11 cellular contexts compared by ENCODE assay signal in the genomic region with DNA sequence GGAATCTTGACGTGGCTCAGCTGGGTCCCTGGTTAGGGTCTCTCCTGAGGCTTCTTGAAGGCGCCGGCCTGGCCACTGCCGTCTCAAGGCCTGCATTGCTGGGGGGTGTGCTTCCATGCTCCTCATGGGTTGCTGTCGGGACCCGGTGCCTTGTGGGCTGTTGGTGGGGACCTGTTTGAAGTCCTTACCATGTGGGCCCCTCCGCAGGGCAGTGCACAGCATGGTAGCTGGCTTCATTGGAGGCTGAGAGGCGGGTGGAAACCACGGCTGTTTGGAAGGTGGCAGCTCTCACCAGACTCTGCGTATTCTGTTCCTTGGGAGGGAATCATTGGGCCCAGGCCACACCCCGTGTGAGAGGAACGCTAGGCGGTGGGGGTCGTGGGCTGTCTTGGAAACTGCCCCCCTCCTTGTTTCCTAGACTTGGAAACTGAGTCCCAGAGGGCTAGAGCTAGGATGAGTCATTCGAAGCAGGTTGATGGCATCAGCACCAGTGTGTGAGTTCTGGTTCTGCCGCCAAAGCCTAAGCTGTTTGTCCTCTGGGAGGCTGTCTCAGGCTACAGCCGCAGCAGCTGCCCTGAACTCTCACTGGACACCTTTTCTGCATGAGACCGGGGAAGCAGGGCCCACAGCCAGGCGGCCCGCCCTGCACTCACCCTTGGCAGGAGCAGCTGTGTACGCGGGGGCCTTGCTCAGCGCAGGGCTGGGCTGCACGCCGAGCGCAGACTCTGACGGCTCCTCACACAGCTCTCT. TPM values are rescaled to one million over a fixed set of nuclear protein-coding genes. Genes with fewer than 3 reads are reported as not detected.
A peak's percentile ranks its signal among the peaks of the same experiment; 100 is the strongest.
DNase-seq lines count a peak whose midpoint lies in the region; ATAC-seq and TF ChIP-seq lines count a peak whose summit lies in the region.
"Had no signal": no experiment of that assay in that cellular context is flagged by ENCODE, and none has a peak within 500 bp of the region (broad histone marks: within the 10 kb centered on the region; RNA-seq: fewer than 3 reads in every experiment).

No MANE protein-coding gene starts in this region.

- DNase-seq in right cardiac atrium (peak; percentile 89 to 97 (median 94)), sciatic nerve (ENCODE audit: low spot score) (peak; percentile 86), NCI-H1436 treated with DMSO at 0.1 percent for 48 hours (lab: John Stamatoyannopoulos, UW) (no peak), neural progenitor cell (ENCODE audit: low spot score) (no peak), NCI-H446 (lab: John Stamatoyannopoulos, UW) (no peak)
- DNase-seq in activated CD4-positive, alpha-beta T cell treated with anti-CD3 and anti-CD28 coated beads, Interleukin-2, amount 50 U/mL, for 1 hour = no peak
- DNase-seq: BE2C, NCI-H2171 had no signal

- intact Hi-C loops in right cardiac atrium (cut with DNase I) = no loop called here
- intact Hi-C loops in sciatic nerve (cut with DNase I) = no loop called here

- H3K27me3 Mint-ChIP-seq in neural progenitor cell (ENCODE audit: insufficient read depth, low read depth) = peaks cover 11% of the 10 kb centered on the region

- H3K4me3 ChIP-seq in HEK293 (ENCODE audit: low read depth, low read length) (no peak overlapping the region), right cardiac atrium (ENCODE audit: low read length) (no peak overlapping the region), neural progenitor cell (no peak overlapping the region)
- H3K4me3 ChIP-seq: cardiac muscle cell had no signal

- peak; percentile 90 to 92 for ATAC-seq in right cardiac atrium
- ATAC-seq in sciatic nerve = peak; percentile 94

- peaks cover 17% of the 10 kb centered on the region for H3K79me2 ChIP-seq in neural progenitor cell (ENCODE audit: low read depth)

- TF ChIP-seq CTCF in HEK293 (tag by site-specific recombination; IDR thresholded peaks at IDR 0.05) (no peak), neural progenitor cell (IDR thresholded peaks at IDR 0.05) (no peak)

- H3K27ac Mint-ChIP-seq in neural progenitor cell = no peak overlapping the region

- H3K27ac ChIP-seq in HEK293 (ENCODE audit: extremely low read depth, low read depth, low read length) = no peak overlapping the region
- H3K27ac ChIP-seq in cingulate gyrus (ENCODE audit: low read depth, low read length) = peak overlapping the region; percentile 7
- no peak overlapping the region for H3K27ac ChIP-seq in right cardiac atrium (ENCODE audit: low read length)
- H3K27ac ChIP-seq in neural progenitor cell = no peak overlapping the region
- H3K27ac ChIP-seq: cardiac muscle cell had no signal

- WGBS in right cardiac atrium = 59% methylated on average over 27 of the region's 27 CpGs

- peaks cover 22% of the 10 kb centered on the region for H3K9me3 Mint-ChIP-seq in neural progenitor cell

- H3K9me3 ChIP-seq in HEK293 (ENCODE audit: control insufficient read depth, insufficient read depth, low read depth, low read length) (no peaks in the 10 kb centered on the region), right cardiac atrium (ENCODE audit: control insufficient read depth, low read length) (no peaks in the 10 kb centered on the region), neural progenitor cell (ENCODE audit: low read depth) (no peaks in the 10 kb centered on the region)
- H3K9me3 ChIP-seq: BE2C had no signal

- no peak overlapping the region for H3K9ac ChIP-seq in neural progenitor cell

- CTCF ChIA-PET in HEK293 (lab: Yijun Ruan, JAX) = interaction anchor here (1.3 kb wide), 1 partner anchor 29 kb away, joined by 3 read pairs; no protein-coding TSS in a partner anchor

- H3K36me3 ChIP-seq in HEK293 (ENCODE audit: control insufficient read depth in 2 of 2, insufficient read depth in 1 of 2, low read length in 2 of 2) (peaks cover 0 to 51% of the 10 kb centered on the region in 2 experiments; a peak in 1 of 3 replicates), neural progenitor cell (no peaks in the 10 kb centered on the region)

- H3K4me1 ChIP-seq in HEK293 (ENCODE audit: control insufficient read depth, insufficient read depth, low read length) = no peaks in the 10 kb centered on the region
- H3K4me1 ChIP-seq in right cardiac atrium (ENCODE audit: control insufficient read depth, insufficient read depth, low read length) = peaks cover 2% of the 10 kb centered on the region
- no peaks in the 10 kb centered on the region for H3K4me1 ChIP-seq in neural progenitor cell
- H3K4me1 ChIP-seq: BE2C had no signal

- peaks cover 29% of the 10 kb centered on the region for H3K36me3 Mint-ChIP-seq in neural progenitor cell

- H3K4me1 Mint-ChIP-seq in neural progenitor cell = peaks cover 9% of the 10 kb centered on the region

- H3K27me3 ChIP-seq in right cardiac atrium (ENCODE audit: control insufficient read depth, insufficient read depth) (no peaks in the 10 kb centered on the region), neural progenitor cell (no peaks in the 10 kb centered on the region)
- H3K27me3 ChIP-seq: BE2C, cardiac muscle cell had no signal

- H3K4me2 ChIP-seq in neural progenitor cell = no peak overlapping the region

- POLR2A ChIA-PET in HEK293 (lab: Yijun Ruan, JAX) = no interaction called here

- no peak overlapping the region for H2AFZ ChIP-seq in neural progenitor cell (replicated peaks)

- no peak overlapping the region for H3K4me3 Mint-ChIP-seq in neural progenitor cell

- no peaks in the 10 kb centered on the region for H3F3A ChIP-seq in neural progenitor cell (ENCODE audit: low read depth)

- no peaks in the 10 kb centered on the region for H4K20me1 ChIP-seq in neural progenitor cell (ENCODE audit: low read depth)

TF ChIP-seq in HEK293, 187 proteins besides CTCF, POLR2A, EP300 and RAD21:
- TF ChIP-seq ZNF335 (tag by site-specific recombination; conservative IDR thresholded peaks at IDR 0.05) (no peak), ZIC2 (tag by site-specific recombination; IDR thresholded peaks at IDR 0.05) (0 out of 2 replicates have a peak, but pooled peaks have one; percentile 17)

RNA-seq across cellular contexts. Expression of a gene that starts 35.2 kb away (rescaled TPM):
- total RNA-seq in right cardiac atrium = not detected
- 0.07 TPM for polyA plus RNA-seq in right cardiac atrium
- total RNA-seq in sciatic nerve = not detected
- not detected in 2 replicates for total RNA-seq in neural progenitor cell (ENCODE audit: low replicate concordance)
- total RNA-seq: cardiac muscle cell had no signal

RNA-seq across cellular contexts. Expression of a gene that starts 52.8 kb away (rescaled TPM):
- total RNA-seq in right cardiac atrium (10 to 100 TPM; 36.2 to 43.9 (median 41.5) TPM), sciatic nerve (122 TPM), neural progenitor cell (ENCODE audit: low replicate concordance) (76.4 and 85.0 TPM in 2 replicates)
- polyA plus RNA-seq in right cardiac atrium = 38.8 TPM

Comparison
In these comparisons a context has a peak if more than half of its experiments do, and no peak if none do; other contexts are left out.
1. DNase-seq: peak in right cardiac atrium (3 of 3) and sciatic nerve (single experiment); none in NCI-H1436 treated with DMSO at 0.1 percent for 48 hours (single experiment), neural progenitor cell (single experiment), NCI-H446 (0 of 2) and activated CD4-positive, alpha-beta T cell treated with anti-CD3 and anti-CD28 coated beads, Interleukin-2, amount 50 U/mL, for 1 hour (single experiment).